Comparison of ENCODE assay signal across 14 cellular contexts in genomic region chr13:89899302-89900103, GRCh38.
"Had no signal": no experiment of that assay in that cellular context is flagged by ENCODE, and none has a peak within 500 bp of the region (broad histone marks: within the 10 kb centered on the region; RNA-seq: fewer than 3 reads in every experiment).

No MANE protein-coding gene starts in this region.

- ATAC-seq: heart right ventricle; stimulated activated naive CD8-positive, alpha-beta T cell treated with anti-CD3 and anti-CD28 coated beads, Interleukin-15, amount 100 ng/mL, for 72 hours; upper lobe of right lung had no signal

- DNase-seq: activated B cell treated with CpG ODN at 0.5 μM for 24 hours; activated CD4-positive, alpha-beta T cell treated with anti-CD3 and anti-CD28 coated beads, Interleukin-2, amount 50 U/mL, for 1 hour; activated naive CD4-positive, alpha-beta T cell treated with anti-CD3 and anti-CD28 coated beads, Interleukin-2, amount 10 ng/mL, durations not matched to agents 7 days and 5 days; caudate nucleus; colonic mucosa; heart right ventricle; islet precursor cell; left ventricle myocardium inferior; mesendoderm; ovary; stimulated activated CD4-positive, alpha-beta T cell treated with anti-CD3 and anti-CD28 coated beads, Interleukin-4, amount 100 ng/mL, for 1 hour; stimulated activated naive CD8-positive, alpha-beta T cell treated with anti-CD3 and anti-CD28 coated beads, Interleukin-15, amount 100 ng/mL, for 72 hours; testis; upper lobe of right lung had no signal
